Comparison of ENCODE assay signal across 17 cellular contexts in the genomic region with DNA sequence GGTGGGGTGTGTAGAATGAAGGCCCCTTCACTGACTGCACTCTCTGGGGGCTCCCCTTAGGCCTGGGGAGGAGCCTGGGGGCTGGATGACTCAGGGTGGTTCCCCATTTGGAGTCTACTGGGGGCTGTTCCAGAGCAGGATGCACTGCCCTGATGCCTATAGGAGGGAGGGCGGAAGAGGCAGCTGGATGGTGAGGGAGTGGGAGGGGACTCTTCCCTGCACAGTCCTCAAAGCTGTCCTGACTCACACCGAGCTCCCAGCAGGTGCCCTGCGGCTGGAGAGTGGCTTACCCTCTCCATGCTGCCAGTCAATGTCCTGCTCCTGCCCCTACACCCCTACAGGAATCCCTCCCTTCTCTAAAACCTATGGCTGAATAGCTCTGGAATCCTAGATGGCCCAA.
DNase-seq lines count a peak whose midpoint lies in the region; ATAC-seq and TF ChIP-seq lines count a peak whose summit lies in the region.
"Had no signal": no experiment of that assay in that cellular context is flagged by ENCODE, and none has a peak within 500 bp of the region (broad histone marks: within the 10 kb centered on the region; RNA-seq: fewer than 3 reads in every experiment).

No MANE protein-coding gene starts in this region.

- no peaks in the 10 kb centered on the region for H3K9me3 Mint-ChIP-seq in progenitor cell of endocrine pancreas (ENCODE audit: low read depth)
- H3K9me3 Mint-ChIP-seq: CD4-positive, alpha-beta memory T cell had no signal

- H3K4me3 Mint-ChIP-seq in progenitor cell of endocrine pancreas (ENCODE audit: low read depth), result no peak overlapping the region
- H3K4me3 Mint-ChIP-seq: CD4-positive, alpha-beta memory T cell; HFFc6 had no signal

- no peak overlapping the region for H3K27ac Mint-ChIP-seq in progenitor cell of endocrine pancreas
- H3K27ac Mint-ChIP-seq: CD4-positive, alpha-beta memory T cell; HFFc6 had no signal

- H3K4me1 ChIP-seq in right cardiac atrium (ENCODE audit: control insufficient read depth, insufficient read depth, low read length) (peaks cover 9% of the 10 kb centered on the region), left ventricle myocardium inferior (peaks cover 6% of the 10 kb centered on the region), left lung (no peaks in the 10 kb centered on the region)
- H3K4me1 ChIP-seq: A549, BE2C had no signal

- H3K4me3 ChIP-seq in right cardiac atrium (ENCODE audit: low read length) (no peak overlapping the region), left ventricle myocardium inferior (no peak overlapping the region), MG63 (no peak overlapping the region), left lung (no peak overlapping the region)
- H3K4me3 ChIP-seq: A549 had no signal

- H3K9me3 ChIP-seq in right cardiac atrium (ENCODE audit: control insufficient read depth, low read length), result no peaks in the 10 kb centered on the region
- H3K9me3 ChIP-seq in left ventricle myocardium inferior (replicated peaks), result no peaks in the 10 kb centered on the region
- H3K9me3 ChIP-seq in MG63, result no peaks in the 10 kb centered on the region
- H3K9me3 ChIP-seq in left lung, result no peaks in the 10 kb centered on the region
- H3K9me3 ChIP-seq: A549, BE2C had no signal

- H3K36me3 Mint-ChIP-seq in progenitor cell of endocrine pancreas (ENCODE audit: insufficient read depth), result peaks cover 3% of the 10 kb centered on the region
- H3K36me3 Mint-ChIP-seq: CD4-positive, alpha-beta memory T cell had no signal

- TF ChIP-seq CTCF in left ventricle myocardium inferior (IDR thresholded peaks at IDR 0.05; ENCODE audit: borderline replicate concordance), result no peak
- no peak for TF ChIP-seq CTCF in left lung (IDR thresholded peaks at IDR 0.05)
- TF ChIP-seq CTCF in progenitor cell of endocrine pancreas (IDR thresholded peaks at IDR 0.05; ENCODE audit: unreplicated experiment), result no peak

- ATAC-seq in right cardiac atrium (peak; percentile 9 to 10), left lung (peak; percentile 10)
- ATAC-seq: A549 had no signal

- intact Hi-C loops in right cardiac atrium (cut with DNase I) (no loop called here), left ventricle myocardium inferior (cut with micrococcal nuclease) (loop anchor here (10.0 kb wide), 1 partner anchor 202 kb away; the partner anchor contains the start of gene TRABD2B), left lung (cut with DNase I) (no loop called here)

- DNase-seq in right cardiac atrium, result no peak
- DNase-seq in left ventricle myocardium inferior, result no peak
- DNase-seq in Daoy (ENCODE audit: low read depth), result peak; percentile 62
- DNase-seq in MG63, result peak; percentile 57
- no peak for DNase-seq in left lung
- no peak for DNase-seq in stimulated activated CD4-positive, alpha-beta T cell treated with anti-CD3 and anti-CD28 coated beads, Interleukin-4, amount 100 ng/mL, for 1 hour
- no peak for DNase-seq in progenitor cell of endocrine pancreas (ENCODE audit: low spot score, unreplicated experiment)
- no peak for DNase-seq in OCI-M1 (lab: John Stamatoyannopoulos, UW)
- DNase-seq: BE2C; CD4-positive, alpha-beta memory T cell; COR-L47; DMS79 treated with DMSO at 0.1 percent for 48 hours; GDM1; HCEC 1CT; HFFc6 had no signal

- H3K27me3 ChIP-seq in right cardiac atrium (ENCODE audit: control insufficient read depth, insufficient read depth), result no peaks in the 10 kb centered on the region
- no peaks in the 10 kb centered on the region for H3K27me3 ChIP-seq in left ventricle myocardium inferior (ENCODE audit: low read depth)
- no peaks in the 10 kb centered on the region for H3K27me3 ChIP-seq in MG63
- H3K27me3 ChIP-seq in left lung, result no peaks in the 10 kb centered on the region
- H3K27me3 ChIP-seq: BE2C had no signal

- 88% methylated on average over 3 of the region's 3 CpGs for WGBS in right cardiac atrium

- H3K27me3 Mint-ChIP-seq in progenitor cell of endocrine pancreas, result no peaks in the 10 kb centered on the region

- no peaks in the 10 kb centered on the region for H3K4me1 Mint-ChIP-seq in progenitor cell of endocrine pancreas (ENCODE audit: low read depth)
- H3K4me1 Mint-ChIP-seq: CD4-positive, alpha-beta memory T cell had no signal

- no peaks in the 10 kb centered on the region for H3K36me3 ChIP-seq in left ventricle myocardium inferior
- H3K36me3 ChIP-seq in MG63, result peaks cover 2% of the 10 kb centered on the region
- no peaks in the 10 kb centered on the region for H3K36me3 ChIP-seq in left lung
- H3K36me3 ChIP-seq: BE2C had no signal

- H3K27ac ChIP-seq in right cardiac atrium (ENCODE audit: low read length) (no peak overlapping the region), left ventricle myocardium inferior (replicated peaks) (no peak overlapping the region), left lung (no peak overlapping the region)
- H3K27ac ChIP-seq: A549, C4-2B had no signal

Comparison
In these comparisons a context has a peak if more than half of its experiments do, and no peak if none do; other contexts are left out.
1. DNase-seq: peak in Daoy (single experiment) and MG63 (single experiment); none in right cardiac atrium (0 of 3), left ventricle myocardium inferior (single experiment), left lung (0 of 2), stimulated activated CD4-positive, alpha-beta T cell treated with anti-CD3 and anti-CD28 coated beads, Interleukin-4, amount 100 ng/mL, for 1 hour (single experiment), progenitor cell of endocrine pancreas (single experiment) and OCI-M1 (single experiment).